ENCODE assay signal across 31 cellular contexts in the genomic region with DNA sequence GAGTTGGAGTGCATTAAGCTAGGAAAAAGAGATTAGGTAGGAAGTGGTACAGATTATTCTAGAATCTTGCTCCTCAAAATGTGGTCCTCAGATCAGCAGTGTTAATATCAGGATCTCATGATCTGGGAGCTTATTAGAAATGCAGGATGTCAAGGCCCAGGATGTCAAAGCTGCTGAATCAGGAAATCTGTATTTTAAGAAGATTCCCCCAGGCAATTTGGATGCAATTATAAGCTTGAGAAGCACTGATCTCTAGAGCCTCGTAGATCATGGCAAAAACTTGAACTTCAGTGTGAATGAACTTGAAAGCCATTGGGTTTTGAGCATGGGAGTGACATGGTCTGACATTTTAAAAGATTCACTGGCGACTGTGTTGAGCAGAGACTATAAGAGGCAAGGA.
"Had no signal": no experiment of that assay in that cellular context is flagged by ENCODE, and none has a peak within 500 bp of the region (broad histone marks: within the 10 kb centered on the region; RNA-seq: fewer than 3 reads in every experiment).

No MANE protein-coding gene starts in this region.

- H3K9me3 ChIP-seq: MG63, Peyer's patch had no signal

- H3K4me3 ChIP-seq: MG63, Peyer's patch had no signal

- H3K27ac Mint-ChIP-seq: activated B cell treated with CpG ODN at 0.5 μM for 24 hours; activated CD4-positive, alpha-beta memory T cell treated with anti-CD3 and anti-CD28 coated beads for 36 hours; activated naive CD4-positive, alpha-beta T cell treated with anti-CD3 and anti-CD28 coated beads for 36 hours; activated T-helper 1 cell treated with anti-CD3 and anti-CD28 coated beads, Interleukin-12 subunit alpha, Interleukin-12 subunit beta, Interleukin-2, Interleukin-4 antibody, amounts not matched to agents 30 ng/mL and 10 ng/mL and 1 ng/mL, durations not matched to agents 14 hours and 24 hours and 36 hours had no signal

- H3K4me3 Mint-ChIP-seq: activated B cell treated with CpG ODN at 0.5 μM for 24 hours; activated CD4-positive, alpha-beta memory T cell treated with anti-CD3 and anti-CD28 coated beads for 36 hours; activated naive CD4-positive, alpha-beta T cell treated with anti-CD3 and anti-CD28 coated beads for 36 hours; activated T-cell treated with anti-CD3 and anti-CD28 coated beads, Interleukin-2, amount 50 U/mL, for 4 hours; activated T-helper 1 cell treated with anti-CD3 and anti-CD28 coated beads, Interleukin-12 subunit alpha, Interleukin-12 subunit beta, Interleukin-2, Interleukin-4 antibody, amounts not matched to agents 30 ng/mL and 10 ng/mL and 1 ng/mL, durations not matched to agents 14 hours and 24 hours and 36 hours had no signal

- H3K27me3 ChIP-seq: brain microvascular endothelial cell, MG63, Peyer's patch had no signal

- H3K27ac ChIP-seq: brain microvascular endothelial cell, Peyer's patch had no signal

- H3K27me3 Mint-ChIP-seq: activated B cell treated with CpG ODN at 0.5 μM for 24 hours; activated CD4-positive, alpha-beta memory T cell treated with anti-CD3 and anti-CD28 coated beads for 36 hours had no signal

- ATAC-seq: activated naive CD4-positive, alpha-beta T cell treated with anti-CD3 and anti-CD28 coated beads, Interleukin-2, amount 50 U/mL, for 72 hours; activated T-cell treated with anti-CD3 and anti-CD28 coated beads, Interleukin-2, amount 50 U/mL, for 4 hours had no signal

- DNase-seq: activated B cell treated with CpG ODN at 0.5 μM for 24 hours; activated CD4-positive, alpha-beta memory T cell treated with anti-CD3 and anti-CD28 coated beads for 36 hours; activated CD4-positive, alpha-beta T cell treated with anti-CD3 and anti-CD28 coated beads for 4 hours; activated CD4-positive, alpha-beta T cell treated with anti-CD3 and anti-CD28 coated beads, Interleukin-2, amount 50 U/mL, for 1 hour; activated CD4-positive, CD25-positive, alpha-beta regulatory T cell treated with anti-CD3 and anti-CD28 coated beads, Interleukin-2, amount 50 U/mL, for 72 hours; activated CD8-positive, alpha-beta memory T cell treated with anti-CD3 and anti-CD28 coated beads, Interleukin-2, amount 50 U/mL, for 4 hours; activated gamma-delta T cell treated with Interleukin-2 at 50 U/mL for 16 hours; activated naive CD4-positive, alpha-beta T cell treated with anti-CD3 and anti-CD28 coated beads for 36 hours; activated T-cell treated with anti-CD3 and anti-CD28 coated beads for 4 hours; activated T-cell treated with anti-CD3 and anti-CD28 coated beads, Interleukin-2, amount 50 U/mL, for 4 hours; amniotic stem cell; aorta; brain microvascular endothelial cell; central memory CD4-positive, alpha-beta T cell; MG63; NCI-H1048; NCI-H1105 treated with DMSO at 0.1 percent for 48 hours; NCI-H1436; NCI-H1694; NCI-H1930; NCI-H2081 treated with DMSO at 0.1 percent for 48 hours; NCI-H226; NCI-H446 treated with DMSO at 0.1 percent for 48 hours; NCI-H524; Peyer's patch; RPMI8226; SIG-M5; SW 1271; T-helper 1 cell had no signal

- H3K9me3 Mint-ChIP-seq: activated B cell treated with CpG ODN at 0.5 μM for 24 hours; activated CD4-positive, alpha-beta memory T cell treated with anti-CD3 and anti-CD28 coated beads for 36 hours; activated naive CD4-positive, alpha-beta T cell treated with anti-CD3 and anti-CD28 coated beads for 36 hours; activated naive CD4-positive, alpha-beta T cell treated with anti-CD3 and anti-CD28 coated beads, Interleukin-2, amount 50 U/mL, for 72 hours; activated T-cell treated with anti-CD3 and anti-CD28 coated beads, Interleukin-2, amount 50 U/mL, for 4 hours; activated T-helper 1 cell treated with anti-CD3 and anti-CD28 coated beads, Interleukin-12 subunit alpha, Interleukin-12 subunit beta, Interleukin-2, Interleukin-4 antibody, amounts not matched to agents 30 ng/mL and 10 ng/mL and 1 ng/mL, durations not matched to agents 14 hours and 24 hours and 36 hours had no signal
